Comparison of ENCODE assay signal across 8 cellular contexts in the genomic region with DNA sequence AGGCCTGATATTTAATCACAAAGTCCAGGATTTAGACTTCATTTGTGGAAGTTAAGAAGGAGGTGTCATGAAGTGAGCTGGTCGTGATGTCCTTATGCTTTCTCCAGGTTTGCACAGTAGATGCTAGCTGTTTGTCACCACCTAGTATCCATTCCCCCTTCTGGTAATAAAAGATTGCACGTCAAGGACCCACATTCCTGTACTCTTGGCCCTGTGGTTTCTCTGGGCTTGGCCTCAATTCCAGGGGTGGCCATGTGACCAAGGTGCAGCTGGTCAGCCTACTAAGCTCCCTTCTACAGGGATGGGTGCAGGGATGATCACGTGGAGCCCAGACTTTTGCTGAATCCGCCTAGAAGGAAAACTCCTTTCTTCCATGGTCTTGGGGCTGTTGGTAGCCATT. TPM values are rescaled to one million over a fixed set of nuclear protein-coding genes. Genes with fewer than 3 reads are reported as not detected.
"Had no signal": no experiment of that assay in that cellular context is flagged by ENCODE, and none has a peak within 500 bp of the region (broad histone marks: within the 10 kb centered on the region; RNA-seq: fewer than 3 reads in every experiment).

No MANE protein-coding gene starts in this region.

- H3K27ac ChIP-seq: HL-60 had no signal

- ATAC-seq: K562 had no signal

- H3K4me3 ChIP-seq: K562 had no signal

- DNase-seq: IMR-90, KBM-7, KG1 had no signal

RNA-seq across cellular contexts. Expression of gene NPS, which starts 16.5 kb away (rescaled TPM):
- total RNA-seq: HepG2, HT-29, HT1080, IMR-90, K562 had no signal
